Comparison of ENCODE assay signal across 1 cellular context in genomic region chr11:46198245-46198872, GRCh38.
TF ChIP-seq lines count a peak whose summit lies in the region.

No MANE protein-coding gene starts in this region.

TF ChIP-seq in HepG2, 621 proteins besides CTCF, POLR2A, EP300 and RAD21 (continued from another document):
- TF ChIP-seq ZUFSP (CRISPR knock-in tag; IDR thresholded peaks at IDR 0.05; ENCODE audit: borderline replicate concordance), result no peak
- no peak for TF ChIP-seq ARID4A (CRISPR knock-in tag; IDR thresholded peaks at IDR 0.05; ENCODE audit: borderline replicate concordance)
- no peak for TF ChIP-seq MIER3 (CRISPR knock-in tag; IDR thresholded peaks at IDR 0.05; ENCODE audit: borderline replicate concordance)
